Comparison of ENCODE assay signal across 1 cellular context in the genomic region with DNA sequence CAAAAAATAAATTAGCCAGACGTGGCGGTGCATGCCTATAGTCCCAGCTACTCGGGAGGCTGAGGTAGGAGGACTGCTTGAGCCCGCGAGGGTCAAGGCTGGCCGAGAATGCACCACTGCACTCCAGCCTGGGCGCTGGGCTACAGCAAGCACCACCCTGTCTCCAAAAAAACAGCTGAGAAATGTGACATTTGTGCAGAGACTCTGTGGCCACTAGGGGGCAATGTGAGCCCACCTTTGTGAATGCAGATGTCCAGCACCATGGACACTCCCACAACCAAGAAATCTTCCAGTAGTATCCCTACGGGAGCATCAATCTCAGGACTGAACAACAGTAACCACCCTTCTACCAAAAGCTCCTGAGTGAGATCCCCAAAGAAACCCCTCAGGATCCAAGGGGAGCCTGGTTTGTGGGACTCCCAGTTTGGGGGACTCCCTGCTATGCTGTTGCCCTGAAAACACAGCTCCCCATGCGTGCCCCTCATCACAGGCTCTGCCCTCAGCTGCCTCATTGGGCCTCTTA.
TF ChIP-seq lines count a peak whose summit lies in the region.

No MANE protein-coding gene starts in this region.

TF ChIP-seq in GM12878, 131 proteins besides CTCF, POLR2A, EP300 and RAD21 (continued from another document):
- no peak for TF ChIP-seq ZNF687 (IDR thresholded peaks at IDR 0.05)
- TF ChIP-seq, protein P1, sequence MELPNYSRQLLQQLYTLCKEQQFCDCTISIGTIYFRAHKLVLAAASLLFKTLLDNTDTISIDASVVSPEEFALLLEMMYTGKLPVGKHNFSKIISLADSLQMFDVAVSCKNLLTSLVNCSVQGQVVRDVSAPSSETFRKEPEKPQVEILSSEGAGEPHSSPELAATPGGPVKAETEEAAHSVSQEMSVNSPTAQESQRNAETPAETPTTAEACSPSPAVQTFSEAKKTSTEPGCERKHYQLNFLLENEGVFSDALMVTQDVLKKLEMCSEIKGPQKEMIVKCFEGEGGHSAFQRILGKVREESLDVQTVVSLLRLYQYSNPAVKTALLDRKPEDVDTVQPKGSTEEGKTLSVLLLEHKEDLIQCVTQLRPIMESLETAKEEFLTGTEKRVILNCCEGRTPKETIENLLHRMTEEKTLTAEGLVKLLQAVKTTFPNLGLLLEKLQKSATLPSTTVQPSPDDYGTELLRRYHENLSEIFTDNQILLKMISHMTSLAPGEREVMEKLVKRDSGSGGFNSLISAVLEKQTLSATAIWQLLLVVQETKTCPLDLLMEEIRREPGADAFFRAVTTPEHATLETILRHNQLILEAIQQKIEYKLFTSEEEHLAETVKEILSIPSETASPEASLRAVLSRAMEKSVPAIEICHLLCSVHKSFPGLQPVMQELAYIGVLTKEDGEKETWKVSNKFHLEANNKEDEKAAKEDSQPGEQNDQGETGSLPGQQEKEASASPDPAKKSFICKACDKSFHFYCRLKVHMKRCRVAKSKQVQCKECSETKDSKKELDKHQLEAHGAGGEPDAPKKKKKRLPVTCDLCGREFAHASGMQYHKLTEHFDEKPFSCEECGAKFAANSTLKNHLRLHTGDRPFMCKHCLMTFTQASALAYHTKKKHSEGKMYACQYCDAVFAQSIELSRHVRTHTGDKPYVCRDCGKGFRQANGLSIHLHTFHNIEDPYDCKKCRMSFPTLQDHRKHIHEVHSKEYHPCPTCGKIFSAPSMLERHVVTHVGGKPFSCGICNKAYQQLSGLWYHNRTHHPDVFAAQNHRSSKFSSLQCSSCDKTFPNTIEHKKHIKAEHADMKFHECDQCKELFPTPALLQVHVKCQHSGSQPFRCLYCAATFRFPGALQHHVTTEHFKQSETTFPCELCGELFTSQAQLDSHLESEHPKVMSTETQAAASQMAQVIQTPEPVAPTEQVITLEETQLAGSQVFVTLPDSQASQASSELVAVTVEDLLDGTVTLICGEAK (IDR thresholded peaks at IDR 0.05; ENCODE audit: borderline replicate concordance) = no peak
- no peak for TF ChIP-seq HDAC6 (IDR thresholded peaks at IDR 0.05; ENCODE audit: unreplicated experiment)
- TF ChIP-seq NR2C2 (IDR thresholded peaks at IDR 0.05; ENCODE audit: borderline replicate concordance, control insufficient read depth, insufficient read length, low read depth) = no peak
- TF ChIP-seq ZBTB11 (CRISPR knock-in tag; IDR thresholded peaks at IDR 0.05) = no peak
- TF ChIP-seq HCFC1 (IDR thresholded peaks at IDR 0.05; ENCODE audit: low read length) = no peak
- no peak for TF ChIP-seq ZNF592 (IDR thresholded peaks at IDR 0.05)
- no peak for TF ChIP-seq PBX3 (IDR thresholded peaks at IDR 0.05; ENCODE audit: insufficient replicate concordance, low read depth, low read length)
- TF ChIP-seq HDGF (IDR thresholded peaks at IDR 0.05) = no peak
